8 cellular contexts compared by ENCODE assay signal in the genomic region with DNA sequence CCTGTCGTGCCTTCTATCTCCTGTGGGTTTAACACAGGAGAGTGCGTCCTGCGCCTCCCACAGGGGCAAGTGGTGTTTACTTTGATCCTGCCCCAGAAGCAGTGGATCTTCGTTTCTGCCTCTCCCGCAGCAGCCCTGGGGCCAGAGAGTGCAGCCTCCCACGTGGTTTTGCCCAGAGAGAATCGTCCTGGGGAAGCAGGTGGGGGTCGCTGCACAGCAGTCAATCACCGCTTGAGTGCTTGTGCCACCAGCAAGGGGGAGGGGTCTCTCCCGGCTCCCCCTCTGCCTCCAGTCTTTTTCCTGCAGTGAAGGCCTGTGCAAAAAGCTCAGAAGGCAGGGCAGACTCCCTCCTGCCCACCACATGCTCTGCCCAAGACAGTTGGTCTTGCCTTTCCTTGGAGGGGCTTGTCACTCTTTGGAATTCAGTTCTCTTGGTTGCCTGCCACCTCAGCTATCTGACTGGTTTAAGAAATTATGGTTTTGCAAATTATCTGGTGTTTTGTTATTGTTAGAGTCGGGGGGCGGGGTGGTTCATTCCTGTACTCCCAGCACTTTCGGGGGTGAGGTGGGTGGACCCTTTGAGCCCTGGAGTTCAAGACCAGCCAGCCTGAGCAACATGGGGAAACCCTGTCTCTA.
DNase-seq lines count a peak whose midpoint lies in the region; ATAC-seq and TF ChIP-seq lines count a peak whose summit lies in the region.

No MANE protein-coding gene starts in this region.

- in situ Hi-C loops in GM13977 (cut with MboI; ENCODE audit: low pct_unique_long_range_greater_than_20kb, low sequenced_read_pairs, unreplicated experiment): no loop called here

- TF ChIP-seq CTCF in WERI-Rb-1 (IDR thresholded peaks at IDR 0.05; ENCODE audit: low read depth, low read length) (no peak), GM13977 (IDR thresholded peaks at IDR 0.05; ENCODE audit: extremely low read depth, insufficient read depth, missing control alignments) (no peak)

- H3K36me3 ChIP-seq in WERI-Rb-1: no peaks in the 10 kb centered on the region

- DNase-seq in ELF-1 (ENCODE audit: low read depth, low spot score) (peak; percentile 90), WERI-Rb-1 (no peak), islet precursor cell (peak; percentile 83), GM13977 (ENCODE audit: low spot score) (no peak), HuH-7 (ENCODE audit: low spot score) (no peak), NCI-H1105 (lab: John Stamatoyannopoulos, UW) (no peak)
- peak; percentile 65 for DNase-seq in stimulated activated naive CD4-positive, alpha-beta T cell treated with Interleukin-2 at 50 U/mL for 16 hours (lab: John Stamatoyannopoulos, UW)

- no peaks in the 10 kb centered on the region for H3K27me3 ChIP-seq in WERI-Rb-1 (ENCODE audit: insufficient read depth, low read depth, severe bottlenecking)

- no peak overlapping the region for H3K4me3 ChIP-seq in WERI-Rb-1 (ENCODE audit: low read depth, low read length)

- no peaks in the 10 kb centered on the region for H3K9me3 ChIP-seq in WERI-Rb-1 (ENCODE audit: severe bottlenecking)

- peak; percentile 33 for ATAC-seq in HG02642 (IDR thresholded peaks at IDR 0.05; ENCODE audit: poor library complexity, unreplicated experiment)

- peak overlapping the region; percentile 59 for H3K27ac ChIP-seq in WERI-Rb-1

Comparison
In these comparisons a context has a peak if more than half of its experiments do, and no peak if none do; other contexts are left out.
1. DNase-seq: peak in ELF-1 (single experiment), islet precursor cell (single experiment) and stimulated activated naive CD4-positive, alpha-beta T cell treated with Interleukin-2 at 50 U/mL for 16 hours (single experiment); none in WERI-Rb-1 (single experiment), GM13977 (single experiment), HuH-7 (single experiment) and NCI-H1105 (single experiment).